Comparison of ENCODE assay signal across 32 cellular contexts in genomic region chr10:10207538-10207937, GRCh38.
"Had no signal": no experiment of that assay in that cellular context is flagged by ENCODE, and none has a peak within 500 bp of the region (broad histone marks: within the 10 kb centered on the region; RNA-seq: fewer than 3 reads in every experiment).

No MANE protein-coding gene starts in this region.

- H3K9me3 ChIP-seq: colonic mucosa had no signal

- H3K4me3 Mint-ChIP-seq: activated CD4-positive, alpha-beta memory T cell treated with anti-CD3 and anti-CD28 coated beads, Interleukin-2, amount 10 ng/mL, durations not matched to agents 7 days and 5 days; activated CD4-positive, alpha-beta T cell treated with anti-CD3 and anti-CD28 coated beads, Interleukin-2, amount 10 ng/mL, durations not matched to agents 7 days and 5 days; activated naive CD4-positive, alpha-beta T cell treated with anti-CD3 and anti-CD28 coated beads, Interleukin-2, amount 10 ng/mL, durations not matched to agents 7 days and 5 days; activated naive CD8-positive, alpha-beta T cell treated with anti-CD3 and anti-CD28 coated beads, Interleukin-2, amount 10 ng/mL, durations not matched to agents 7 days and 5 days; activated T-cell treated with anti-CD3 and anti-CD28 coated beads, Interleukin-2, amount 50 U/mL, for 24 hours; activated T-cell treated with anti-CD3 and anti-CD28 coated beads, Interleukin-2, amount 50 U/mL, for 72 hours; brain; T-helper 17 cell; WTC11 had no signal

- H3K27me3 ChIP-seq: ascending aorta, breast epithelium, cardiac muscle cell, colonic mucosa, esophagus squamous epithelium, gastroesophageal sphincter had no signal

- H3K4me1 Mint-ChIP-seq: activated CD4-positive, alpha-beta memory T cell treated with anti-CD3 and anti-CD28 coated beads, Interleukin-2, amount 10 ng/mL, durations not matched to agents 7 days and 5 days; activated CD4-positive, alpha-beta T cell treated with anti-CD3 and anti-CD28 coated beads, Interleukin-2, amount 10 ng/mL, durations not matched to agents 7 days and 5 days; activated naive CD4-positive, alpha-beta T cell treated with anti-CD3 and anti-CD28 coated beads, Interleukin-2, amount 10 ng/mL, durations not matched to agents 7 days and 5 days; activated naive CD8-positive, alpha-beta T cell treated with anti-CD3 and anti-CD28 coated beads, Interleukin-2, amount 10 ng/mL, durations not matched to agents 7 days and 5 days; T-helper 17 cell; WTC11 had no signal

- ATAC-seq: activated naive CD4-positive, alpha-beta T cell treated with anti-CD3 and anti-CD28 coated beads, Interleukin-2, amount 50 U/mL, for 72 hours; activated T-cell treated with anti-CD3 and anti-CD28 coated beads, Interleukin-2, amount 50 U/mL, for 72 hours; gastroesophageal sphincter; heart right ventricle; T-helper 17 cell; WTC11 had no signal

- H3K27ac ChIP-seq: ascending aorta, breast epithelium, cardiac muscle cell, colonic mucosa, epithelial cell of prostate, esophagus squamous epithelium, gastroesophageal sphincter, heart right ventricle, VCaP had no signal

- H3K27me3 Mint-ChIP-seq: activated CD4-positive, alpha-beta memory T cell treated with anti-CD3 and anti-CD28 coated beads, Interleukin-2, amount 10 ng/mL, durations not matched to agents 7 days and 5 days; activated CD4-positive, alpha-beta T cell treated with anti-CD3 and anti-CD28 coated beads, Interleukin-2, amount 10 ng/mL, durations not matched to agents 7 days and 5 days; activated naive CD4-positive, alpha-beta T cell treated with anti-CD3 and anti-CD28 coated beads, Interleukin-2, amount 10 ng/mL, durations not matched to agents 7 days and 5 days; activated naive CD8-positive, alpha-beta T cell treated with anti-CD3 and anti-CD28 coated beads, Interleukin-2, amount 10 ng/mL, durations not matched to agents 7 days and 5 days had no signal

- H3K36me3 ChIP-seq: ascending aorta, breast epithelium, cardiac muscle cell, colonic mucosa, esophagus squamous epithelium, gastroesophageal sphincter, heart right ventricle had no signal

- H3K27ac Mint-ChIP-seq: activated CD4-positive, alpha-beta memory T cell treated with anti-CD3 and anti-CD28 coated beads, Interleukin-2, amount 10 ng/mL, durations not matched to agents 7 days and 5 days; activated CD4-positive, alpha-beta T cell treated with anti-CD3 and anti-CD28 coated beads, Interleukin-2, amount 10 ng/mL, durations not matched to agents 7 days and 5 days; activated naive CD4-positive, alpha-beta T cell treated with anti-CD3 and anti-CD28 coated beads, Interleukin-2, amount 10 ng/mL, durations not matched to agents 7 days and 5 days; activated naive CD4-positive, alpha-beta T cell treated with anti-CD3 and anti-CD28 coated beads, Interleukin-2, amount 50 U/mL, for 72 hours; activated naive CD8-positive, alpha-beta T cell treated with anti-CD3 and anti-CD28 coated beads, Interleukin-2, amount 10 ng/mL, durations not matched to agents 7 days and 5 days; activated T-cell treated with anti-CD3 and anti-CD28 coated beads, Interleukin-2, amount 50 U/mL, for 24 hours; activated T-cell treated with anti-CD3 and anti-CD28 coated beads, Interleukin-2, amount 50 U/mL, for 72 hours; T-helper 17 cell; WTC11 had no signal

- H3K4me3 ChIP-seq: ascending aorta, breast epithelium, cardiac muscle cell, colonic mucosa, esophagus squamous epithelium, gastroesophageal sphincter, heart right ventricle had no signal

- H3K4me1 ChIP-seq: ascending aorta, breast epithelium, colonic mucosa, esophagus squamous epithelium, gastroesophageal sphincter had no signal

- FAIRE-seq: endothelial cell of umbilical vein, TTC549 had no signal

- DNase-seq: activated CD4-positive, alpha-beta memory T cell treated with anti-CD3 and anti-CD28 coated beads, Interleukin-2, amount 10 ng/mL, durations not matched to agents 7 days and 5 days; activated CD4-positive, alpha-beta T cell treated with anti-CD3 and anti-CD28 coated beads for 1 hour; activated CD4-positive, alpha-beta T cell treated with anti-CD3 and anti-CD28 coated beads for 4 hours; activated CD4-positive, alpha-beta T cell treated with anti-CD3 and anti-CD28 coated beads, Interleukin-2, amount 10 ng/mL, durations not matched to agents 7 days and 5 days; activated CD4-positive, alpha-beta T cell treated with anti-CD3 and anti-CD28 coated beads, Interleukin-2, amount 50 U/mL, for 4 hours; activated CD8-positive, alpha-beta memory T cell treated with anti-CD3 and anti-CD28 coated beads, Interleukin-2, amount 50 U/mL, for 48 hours; activated gamma-delta T cell; activated naive CD4-positive, alpha-beta T cell; activated naive CD4-positive, alpha-beta T cell treated with anti-CD3 and anti-CD28 coated beads, Interleukin-2, amount 10 ng/mL, durations not matched to agents 7 days and 5 days; activated naive CD8-positive, alpha-beta T cell treated with anti-CD3 and anti-CD28 coated beads, Interleukin-2, amount 10 ng/mL, durations not matched to agents 7 days and 5 days; activated T-cell treated with anti-CD3 and anti-CD28 coated beads for 4 hours; activated T-cell treated with anti-CD3 and anti-CD28 coated beads, Interleukin-2, amount 50 U/mL, for 24 hours; activated T-cell treated with anti-CD3 and anti-CD28 coated beads, Interleukin-2, amount 50 U/mL, for 72 hours; central memory CD4-positive, alpha-beta T cell; cerebellar nuclear complex; colonic mucosa; effector CD8-positive, alpha-beta T cell; esophagus squamous epithelium; foreskin melanocyte; heart right ventricle; T-helper 17 cell had no signal

- H3K36me3 Mint-ChIP-seq: activated naive CD4-positive, alpha-beta T cell treated with anti-CD3 and anti-CD28 coated beads, Interleukin-2, amount 10 ng/mL, durations not matched to agents 7 days and 5 days; activated naive CD4-positive, alpha-beta T cell treated with anti-CD3 and anti-CD28 coated beads, Interleukin-2, amount 50 U/mL, for 72 hours; activated naive CD8-positive, alpha-beta T cell treated with anti-CD3 and anti-CD28 coated beads, Interleukin-2, amount 10 ng/mL, durations not matched to agents 7 days and 5 days; brain had no signal
